ENCODE assay signal across 25 cellular contexts in the genomic region with DNA sequence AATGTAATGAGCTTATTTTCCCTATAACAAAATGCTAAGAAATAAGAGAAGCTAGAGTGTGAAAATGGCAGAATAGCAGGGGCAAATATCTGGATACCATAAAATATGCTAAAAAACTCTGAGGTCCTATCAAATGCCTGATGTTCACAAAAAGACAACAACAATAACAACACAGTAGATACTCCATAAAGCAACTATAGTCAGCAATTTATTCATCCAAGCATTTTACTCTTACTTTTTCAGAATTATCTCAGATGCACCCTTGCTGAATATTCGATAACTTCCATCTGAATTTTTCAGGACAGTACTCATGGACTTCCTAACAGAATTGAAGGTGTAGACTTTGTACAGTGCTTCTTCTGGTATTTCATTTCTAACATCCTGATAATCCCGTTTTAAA.
"Had no signal": no experiment of that assay in that cellular context is flagged by ENCODE, and none has a peak within 500 bp of the region (broad histone marks: within the 10 kb centered on the region; RNA-seq: fewer than 3 reads in every experiment).

No MANE protein-coding gene starts in this region.

- FAIRE-seq: islet of Langerhans, kidney, small intestine, urothelium cell line had no signal

- H3K27ac Mint-ChIP-seq: naive thymus-derived CD4-positive, alpha-beta T cell; stimulated activated effector memory CD8-positive, alpha-beta T cell treated with anti-CD3 and anti-CD28 coated beads, Interleukin-12 subunit alpha, Interleukin-12 subunit beta, amount 100 ng/mL, for 72 hours; stimulated activated naive CD8-positive, alpha-beta T cell treated with anti-CD3 and anti-CD28 coated beads, Interleukin-15, Interleukin-2, amounts not matched to agents 100 ng/mL and 50 ng/mL, for 24 hours had no signal

- H3K9me3 Mint-ChIP-seq: natural killer cell treated with Interleukin-12 subunit alpha and Interleukin-12 subunit beta and Interleukin-15 and Interleukin-18, amount 100 ng/mL, for 72 hours; stimulated activated effector memory CD8-positive, alpha-beta T cell treated with anti-CD3 and anti-CD28 coated beads, Interleukin-12 subunit alpha, Interleukin-12 subunit beta, amount 100 ng/mL, for 72 hours; stimulated activated naive CD8-positive, alpha-beta T cell treated with anti-CD3 and anti-CD28 coated beads, Interleukin-15, Interleukin-2, amounts not matched to agents 100 ng/mL and 50 ng/mL, for 24 hours had no signal

- H3K27me3 Mint-ChIP-seq: naive thymus-derived CD4-positive, alpha-beta T cell; natural killer cell treated with Interleukin-12 subunit alpha and Interleukin-12 subunit beta and Interleukin-15 and Interleukin-18, amount 100 ng/mL, for 72 hours; stimulated activated naive CD8-positive, alpha-beta T cell treated with anti-CD3 and anti-CD28 coated beads, Interleukin-15, Interleukin-2, amounts not matched to agents 100 ng/mL and 50 ng/mL, for 24 hours had no signal

- H3K9me3 ChIP-seq: left ventricle myocardium inferior, mucosa of descending colon, ovary, prostate gland, sigmoid colon, spleen, suprapubic skin, thoracic aorta, tibial artery, upper lobe of right lung had no signal

- ATAC-seq: mucosa of descending colon; naive thymus-derived CD4-positive, alpha-beta T cell; natural killer cell treated with Interleukin-12 subunit alpha and Interleukin-12 subunit beta and Interleukin-15 and Interleukin-18, amount 100 ng/mL, for 72 hours; right cardiac atrium; stimulated activated effector memory CD8-positive, alpha-beta T cell treated with anti-CD3 and anti-CD28 coated beads, Interleukin-12 subunit alpha, Interleukin-12 subunit beta, amount 100 ng/mL, for 72 hours; upper lobe of right lung had no signal

- H3K4me3 Mint-ChIP-seq: naive thymus-derived CD4-positive, alpha-beta T cell; natural killer cell treated with Interleukin-12 subunit alpha and Interleukin-12 subunit beta and Interleukin-15 and Interleukin-18, amount 100 ng/mL, for 72 hours; stimulated activated effector memory CD8-positive, alpha-beta T cell treated with anti-CD3 and anti-CD28 coated beads, Interleukin-12 subunit alpha, Interleukin-12 subunit beta, amount 100 ng/mL, for 72 hours; stimulated activated naive CD8-positive, alpha-beta T cell treated with anti-CD3 and anti-CD28 coated beads, Interleukin-15, Interleukin-2, amounts not matched to agents 100 ng/mL and 50 ng/mL, for 24 hours had no signal

- DNase-seq: hippocampal formation; immature natural killer cell; kidney; left ventricle myocardium inferior; midbrain; mucosa of descending colon; naive thymus-derived CD4-positive, alpha-beta T cell; ovary; retina; right cardiac atrium; sigmoid colon; spleen; stimulated activated CD4-positive, alpha-beta T cell treated with anti-CD3 and anti-CD28 coated beads, Interleukin-4, amount 100 ng/mL, for 24 hours; stimulated activated naive CD4-positive, alpha-beta T cell; tibial artery; upper lobe of right lung had no signal
